ENCODE assay signal across 12 cellular contexts in genomic region chrX:22095306-22095705, GRCh38.
DNase-seq lines count a peak whose midpoint lies in the region; ATAC-seq and TF ChIP-seq lines count a peak whose summit lies in the region.
"Had no signal": no experiment of that assay in that cellular context is flagged by ENCODE, and none has a peak within 500 bp of the region (broad histone marks: within the 10 kb centered on the region; RNA-seq: fewer than 3 reads in every experiment).

No MANE protein-coding gene starts in this region.

- TF ChIP-seq CTCF in cardiac fibroblast (IDR thresholded peaks at IDR 0.05; ENCODE audit: low read depth, low read length) = no peak

- DNase-seq in EH (ENCODE audit: low read depth) (peak; percentile 43), cardiac fibroblast (ENCODE audit: low read depth in 2 of 2) (peak; percentile 61 to 63), right cardiac atrium (peak; percentile 31 to 61 (median 57)), NCI-H1048 (lab: John Stamatoyannopoulos, UW) (no peak), C1 segment of cervical spinal cord (lab: John Stamatoyannopoulos, UW) (no peak), KG1 (lab: John Stamatoyannopoulos, UW) (no peak), NCI-H2029 (lab: John Stamatoyannopoulos, UW) (no peak)
- DNase-seq: activated CD8-positive, alpha-beta memory T cell treated with anti-CD3 and anti-CD28 coated beads for 24 hours; activated naive CD8-positive, alpha-beta T cell treated with anti-CD3 and anti-CD28 coated beads for 36 hours; PC-9; spleen had no signal

- H3K36me3 ChIP-seq in rectal smooth muscle tissue (ENCODE audit: control insufficient read depth, insufficient read depth, low read length) = no peaks in the 10 kb centered on the region
- H3K36me3 ChIP-seq: spleen had no signal

- H3K27me3 ChIP-seq in right cardiac atrium (ENCODE audit: control insufficient read depth, insufficient read depth) (no peaks in the 10 kb centered on the region), rectal smooth muscle tissue (ENCODE audit: control insufficient read depth, insufficient read depth, low read length) (no peaks in the 10 kb centered on the region)
- H3K27me3 ChIP-seq: spleen had no signal

- H3K4me3 ChIP-seq in cardiac fibroblast (replicated peaks in 1 of 2; ENCODE audit: low read depth in 2 of 2, low read length in 2 of 2) (no peak overlapping the region), right cardiac atrium (ENCODE audit: low read length) (no peak overlapping the region), rectal smooth muscle tissue (ENCODE audit: low read length) (no peak overlapping the region)
- H3K4me3 ChIP-seq: PC-9, spleen had no signal

- H3K9me3 ChIP-seq in right cardiac atrium (ENCODE audit: control insufficient read depth, low read length) = no peaks in the 10 kb centered on the region
- H3K9me3 ChIP-seq: spleen had no signal

- intact Hi-C loops in right cardiac atrium (cut with DNase I) = no loop called here

- no peaks in the 10 kb centered on the region for H3K4me1 ChIP-seq in right cardiac atrium (ENCODE audit: control insufficient read depth, insufficient read depth, low read length)
- peaks cover 3% of the 10 kb centered on the region for H3K4me1 ChIP-seq in rectal smooth muscle tissue (ENCODE audit: control insufficient read depth, insufficient read depth, low read length)
- H3K4me1 ChIP-seq: spleen had no signal

- no peak overlapping the region for H3K27ac ChIP-seq in right cardiac atrium (ENCODE audit: low read length)
- peak overlapping the region; percentile 11 for H3K27ac ChIP-seq in rectal smooth muscle tissue (ENCODE audit: low read depth, low read length)
- H3K27ac ChIP-seq: PC-9, spleen had no signal

- peak; percentile 79 to 83 for ATAC-seq in right cardiac atrium

- H3K9ac ChIP-seq in rectal smooth muscle tissue (ENCODE audit: low read length) = no peak overlapping the region

- 31% methylated on average over 3 of the region's 3 CpGs for WGBS in right cardiac atrium

Comparison
In these comparisons a context has a peak if more than half of its experiments do, and no peak if none do; other contexts are left out.
1. DNase-seq: peak in EH (single experiment), cardiac fibroblast (2 of 2) and right cardiac atrium (3 of 3); none in NCI-H1048 (single experiment), C1 segment of cervical spinal cord (0 of 14), KG1 (single experiment) and NCI-H2029 (single experiment).